ENCODE assay signal across 1 cellular context in genomic region chr10:95289003-95289920, GRCh38.
A peak's percentile ranks its signal among the peaks of the same experiment; 100 is the strongest.
TF ChIP-seq lines count a peak whose summit lies in the region.

No MANE protein-coding gene starts in this region.

TF ChIP-seq in H1, 55 proteins besides CTCF, POLR2A, EP300 and RAD21:
- no peak for TF ChIP-seq CHD7 (IDR thresholded peaks at IDR 0.05; ENCODE audit: insufficient replicate concordance, low read length)
- TF ChIP-seq, protein P1, sequence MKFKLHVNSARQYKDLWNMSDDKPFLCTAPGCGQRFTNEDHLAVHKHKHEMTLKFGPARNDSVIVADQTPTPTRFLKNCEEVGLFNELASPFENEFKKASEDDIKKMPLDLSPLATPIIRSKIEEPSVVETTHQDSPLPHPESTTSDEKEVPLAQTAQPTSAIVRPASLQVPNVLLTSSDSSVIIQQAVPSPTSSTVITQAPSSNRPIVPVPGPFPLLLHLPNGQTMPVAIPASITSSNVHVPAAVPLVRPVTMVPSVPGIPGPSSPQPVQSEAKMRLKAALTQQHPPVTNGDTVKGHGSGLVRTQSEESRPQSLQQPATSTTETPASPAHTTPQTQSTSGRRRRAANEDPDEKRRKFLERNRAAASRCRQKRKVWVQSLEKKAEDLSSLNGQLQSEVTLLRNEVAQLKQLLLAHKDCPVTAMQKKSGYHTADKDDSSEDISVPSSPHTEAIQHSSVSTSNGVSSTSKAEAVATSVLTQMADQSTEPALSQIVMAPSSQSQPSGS (IDR thresholded peaks at IDR 0.05; ENCODE audit: low read length) = no peak
- TF ChIP-seq, protein P2, sequence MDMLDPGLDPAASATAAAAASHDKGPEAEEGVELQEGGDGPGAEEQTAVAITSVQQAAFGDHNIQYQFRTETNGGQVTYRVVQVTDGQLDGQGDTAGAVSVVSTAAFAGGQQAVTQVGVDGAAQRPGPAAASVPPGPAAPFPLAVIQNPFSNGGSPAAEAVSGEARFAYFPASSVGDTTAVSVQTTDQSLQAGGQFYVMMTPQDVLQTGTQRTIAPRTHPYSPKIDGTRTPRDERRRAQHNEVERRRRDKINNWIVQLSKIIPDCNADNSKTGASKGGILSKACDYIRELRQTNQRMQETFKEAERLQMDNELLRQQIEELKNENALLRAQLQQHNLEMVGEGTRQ (IDR thresholded peaks at IDR 0.05; ENCODE audit: low read length) = no peak
- no peak for TF ChIP-seq POU5F1 (IDR thresholded peaks at IDR 0.05; ENCODE audit: low read depth, low read length)
- no peak for TF ChIP-seq BRCA1 (IDR thresholded peaks at IDR 0.05; ENCODE audit: low read depth, low read length)
- TF ChIP-seq NRF1 (IDR thresholded peaks at IDR 0.05; ENCODE audit: low read depth, low read length) = no peak
- no peak for TF ChIP-seq CREB1 (IDR thresholded peaks at IDR 0.05)
- no peak for TF ChIP-seq HDAC2 (IDR thresholded peaks at IDR 0.05; ENCODE audit: borderline replicate concordance in 1 of 2, low read depth in 2 of 2, low read length in 2 of 2)
- no peak for TF ChIP-seq SP1 (IDR thresholded peaks at IDR 0.05; ENCODE audit: low read depth, low read length)
- peak; percentile 15; the same call in 1 of the 2 replicates for TF ChIP-seq SUZ12 (IDR thresholded peaks at IDR 0.05; ENCODE audit: low read length)
- TF ChIP-seq CBX8 (IDR thresholded peaks at IDR 0.05; ENCODE audit: borderline replicate concordance, low read depth, low read length) = no peak
- no peak for TF ChIP-seq ZNF274 (IDR thresholded peaks at IDR 0.05; ENCODE audit: borderline replicate concordance, extremely low read depth, low read length)
- TF ChIP-seq TAF7 (optimal IDR thresholded peaks at IDR 0.05; ENCODE audit: borderline replicate concordance, low read depth, low read length) = no peak
- TF ChIP-seq BCL11A (IDR thresholded peaks at IDR 0.05; ENCODE audit: low read depth in 2 of 2, low read length in 2 of 2) = no peak
- 0 out of 4 replicates have a peak, but pooled peaks of 1 of the 2 experiments have one; percentile 21 for TF ChIP-seq SIN3A (conservative IDR thresholded peaks at IDR 0.05 in 1 of 2, IDR thresholded peaks at IDR 0.05 in 1 of 2; ENCODE audit: low read depth in 1 of 2, low read length in 2 of 2)
- peak; percentile 58; the same call in 1 of the 2 replicates for TF ChIP-seq TEAD4 (IDR thresholded peaks at IDR 0.05; ENCODE audit: low read depth, low read length)
- 0 out of 2 replicates have a peak, but pooled peaks have one; percentile 23 for TF ChIP-seq YY1 (IDR thresholded peaks at IDR 0.05; ENCODE audit: low read depth, low read length)
